1 cellular context compared by ENCODE assay signal in the genomic region with DNA sequence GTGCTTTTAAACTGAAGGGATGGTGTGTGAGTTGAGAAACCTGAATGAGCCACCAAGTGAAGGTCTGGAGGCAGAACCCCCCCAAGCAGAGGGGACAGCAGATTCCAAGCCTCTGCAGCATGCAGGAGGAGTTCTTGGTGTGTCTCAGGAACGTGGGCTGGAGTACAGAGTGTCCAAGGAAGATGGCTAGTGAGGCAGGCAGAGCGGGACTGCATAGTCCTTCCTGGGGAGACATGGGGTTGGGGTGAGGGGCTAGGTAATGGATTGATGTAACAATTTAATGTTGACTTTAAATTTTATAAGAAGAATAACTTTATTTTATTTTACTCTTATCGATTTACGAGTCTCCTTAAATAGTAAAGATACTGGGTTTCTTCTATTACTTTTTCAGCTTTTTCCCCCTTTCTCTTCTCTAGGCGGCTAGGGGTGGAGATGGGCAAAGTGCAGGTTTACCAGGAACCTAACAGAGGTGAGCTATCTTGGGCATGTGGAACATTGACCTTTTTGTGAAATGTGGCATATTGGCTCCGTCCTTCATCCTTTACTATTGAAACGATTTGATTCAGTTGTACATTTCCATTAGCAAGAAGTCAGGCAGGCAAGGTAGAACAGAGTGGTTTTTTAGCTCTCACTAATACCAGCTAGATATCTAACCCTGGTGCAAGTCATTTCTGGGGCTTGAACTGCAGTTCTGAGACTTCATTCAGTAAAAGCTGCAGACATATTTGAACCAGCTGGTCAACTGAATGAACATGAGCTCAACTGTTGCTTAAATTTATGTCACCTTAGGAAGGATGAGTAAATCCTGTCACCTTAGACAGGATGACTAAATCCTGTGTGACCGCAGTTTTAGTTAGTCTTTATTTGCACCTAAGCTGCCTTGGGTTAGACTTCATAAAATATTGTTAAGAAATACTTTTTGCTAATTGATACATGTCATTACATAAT.
A peak's percentile ranks its signal among the peaks of the same experiment; 100 is the strongest.
TF ChIP-seq lines count a peak whose summit lies in the region.

No MANE protein-coding gene starts in this region.

TF ChIP-seq in HepG2, 621 proteins besides CTCF, POLR2A, EP300 and RAD21 (continues in another document):
- TF ChIP-seq GATAD2A (CRISPR knock-in tag; IDR thresholded peaks at IDR 0.05) (peak; percentile 72), ZKSCAN8 (CRISPR knock-in tag; IDR thresholded peaks at IDR 0.05; ENCODE audit: borderline replicate concordance) (no peak), ZNF292 (CRISPR knock-in tag; IDR thresholded peaks at IDR 0.05; ENCODE audit: borderline replicate concordance, low read depth) (no peak), ZNF543 (CRISPR knock-in tag; IDR thresholded peaks at IDR 0.05) (no peak), ELF3 (CRISPR knock-in tag; IDR thresholded peaks at IDR 0.05) (peak; percentile 58; the same call in 1 of the 2 replicates), HDAC1 (CRISPR knock-in tag; IDR thresholded peaks at IDR 0.05) (peak; percentile 25; the same call in 1 of the 2 replicates), SAP130 (CRISPR knock-in tag; IDR thresholded peaks at IDR 0.05; ENCODE audit: low read depth) (peak; percentile 53; the same call in 1 of the 2 replicates), TSC22D2 (CRISPR knock-in tag; IDR thresholded peaks at IDR 0.05; ENCODE audit: borderline replicate concordance) (no peak), RXRA (CRISPR knock-in tag; IDR thresholded peaks at IDR 0.05) (peak; percentile 17; the same call in 1 of the 2 replicates), TARDBP (CRISPR knock-in tag; IDR thresholded peaks at IDR 0.05) (peak; percentile 55; the same call in 1 of the 2 replicates), GFI1 (CRISPR knock-in tag; IDR thresholded peaks at IDR 0.05; ENCODE audit: borderline replicate concordance) (peak; percentile 92), ZNF431 (CRISPR knock-in tag; IDR thresholded peaks at IDR 0.05; ENCODE audit: borderline replicate concordance, low read depth) (no peak), ZKSCAN1 (IDR thresholded peaks at IDR 0.05; ENCODE audit: low read length) (no peak), NR2F6 (IDR thresholded peaks at IDR 0.05) (peak; percentile 33; the same call in 1 of the 2 replicates), NR2F6 (CRISPR knock-in tag; IDR thresholded peaks at IDR 0.05) (peak; percentile 73; the same call in 1 of the 2 replicates), MTF2 (CRISPR knock-in tag; IDR thresholded peaks at IDR 0.05; ENCODE audit: borderline replicate concordance) (no peak), SIN3A (IDR thresholded peaks at IDR 0.05; ENCODE audit: borderline replicate concordance, low read depth, low read length) (no peak), HMG20B (CRISPR knock-in tag; conservative IDR thresholded peaks at IDR 0.05) (peak; percentile 58; the same call in 1 of the 2 replicates), DPF2 (CRISPR knock-in tag; IDR thresholded peaks at IDR 0.05; ENCODE audit: borderline replicate concordance, low read depth) (0 out of 2 replicates have a peak, but pooled peaks have one; percentile 28), HMG20A (CRISPR knock-in tag; IDR thresholded peaks at IDR 0.05; ENCODE audit: borderline replicate concordance) (peak; percentile 54; the same call in 1 of the 2 replicates), TRIM24 (CRISPR knock-in tag; IDR thresholded peaks at IDR 0.05) (no peak), DMAP1 (CRISPR knock-in tag; IDR thresholded peaks at IDR 0.05) (peak; percentile 71; the same call in 1 of the 2 replicates), NFIC (IDR thresholded peaks at IDR 0.05; ENCODE audit: low read length) (0 out of 2 replicates have a peak, but pooled peaks have one; percentile 44), TBX2 (CRISPR knock-in tag; IDR thresholded peaks at IDR 0.05; ENCODE audit: borderline replicate concordance) (peak; percentile 46; the same call in 1 of the 2 replicates), PHF21A (CRISPR knock-in tag; IDR thresholded peaks at IDR 0.05) (0 out of 2 replicates have a peak, but pooled peaks have one; percentile 30), CBX5 (CRISPR knock-in tag; IDR thresholded peaks at IDR 0.05; ENCODE audit: borderline replicate concordance) (no peak), RARA (CRISPR knock-in tag; IDR thresholded peaks at IDR 0.05) (peak; percentile 59), ZNF343 (CRISPR knock-in tag; IDR thresholded peaks at IDR 0.05) (no peak), ASH2L (IDR thresholded peaks at IDR 0.05; ENCODE audit: insufficient read length, low read depth, low read length) (peak; percentile 33), ATF1 (CRISPR knock-in tag; IDR thresholded peaks at IDR 0.05) (peak; percentile 30; the same call in 1 of the 2 replicates), CEBPG (CRISPR knock-in tag; IDR thresholded peaks at IDR 0.05) (peak; percentile 14; the same call in 1 of the 2 replicates), ZNF614 (CRISPR knock-in tag; IDR thresholded peaks at IDR 0.05; ENCODE audit: borderline replicate concordance) (no peak), TEAD3 (CRISPR knock-in tag; optimal IDR thresholded peaks at IDR 0.05; ENCODE audit: borderline replicate concordance) (peak; percentile 69)
- TF ChIP-seq, protein P1, sequence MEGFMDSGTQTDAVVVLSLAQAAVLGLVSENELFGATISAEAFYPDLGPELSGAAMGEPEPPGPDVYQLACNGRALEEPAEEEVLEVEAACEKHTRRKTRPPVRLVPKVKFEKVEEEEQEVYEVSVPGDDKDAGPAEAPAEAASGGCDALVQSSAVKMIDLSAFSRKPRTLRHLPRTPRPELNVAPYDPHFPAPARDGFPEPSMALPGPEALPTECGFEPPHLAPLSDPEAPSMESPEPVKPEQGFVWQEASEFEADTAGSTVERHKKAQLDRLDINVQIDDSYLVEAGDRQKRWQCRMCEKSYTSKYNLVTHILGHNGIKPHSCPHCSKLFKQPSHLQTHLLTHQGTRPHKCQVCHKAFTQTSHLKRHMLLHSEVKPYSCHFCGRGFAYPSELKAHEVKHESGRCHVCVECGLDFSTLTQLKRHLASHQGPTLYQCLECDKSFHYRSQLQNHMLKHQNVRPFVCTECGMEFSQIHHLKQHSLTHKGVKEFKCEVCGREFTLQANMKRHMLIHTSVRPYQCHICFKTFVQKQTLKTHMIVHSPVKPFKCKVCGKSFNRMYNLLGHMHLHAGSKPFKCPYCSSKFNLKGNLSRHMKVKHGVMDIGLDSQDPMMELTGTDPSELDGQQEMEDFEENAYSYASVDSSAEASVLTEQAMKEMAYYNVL (CRISPR knock-in tag; IDR thresholded peaks at IDR 0.05; ENCODE audit: borderline replicate concordance), result peak; percentile 87
- TF ChIP-seq, protein P2, sequence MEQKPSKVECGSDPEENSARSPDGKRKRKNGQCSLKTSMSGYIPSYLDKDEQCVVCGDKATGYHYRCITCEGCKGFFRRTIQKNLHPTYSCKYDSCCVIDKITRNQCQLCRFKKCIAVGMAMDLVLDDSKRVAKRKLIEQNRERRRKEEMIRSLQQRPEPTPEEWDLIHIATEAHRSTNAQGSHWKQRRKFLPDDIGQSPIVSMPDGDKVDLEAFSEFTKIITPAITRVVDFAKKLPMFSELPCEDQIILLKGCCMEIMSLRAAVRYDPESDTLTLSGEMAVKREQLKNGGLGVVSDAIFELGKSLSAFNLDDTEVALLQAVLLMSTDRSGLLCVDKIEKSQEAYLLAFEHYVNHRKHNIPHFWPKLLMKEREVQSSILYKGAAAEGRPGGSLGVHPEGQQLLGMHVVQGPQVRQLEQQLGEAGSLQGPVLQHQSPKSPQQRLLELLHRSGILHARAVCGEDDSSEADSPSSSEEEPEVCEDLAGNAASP (CRISPR knock-in tag; IDR thresholded peaks at IDR 0.05; ENCODE audit: borderline replicate concordance), result peak; percentile 23; the same call in 1 of the 2 replicates
- TF ChIP-seq, protein P3, sequence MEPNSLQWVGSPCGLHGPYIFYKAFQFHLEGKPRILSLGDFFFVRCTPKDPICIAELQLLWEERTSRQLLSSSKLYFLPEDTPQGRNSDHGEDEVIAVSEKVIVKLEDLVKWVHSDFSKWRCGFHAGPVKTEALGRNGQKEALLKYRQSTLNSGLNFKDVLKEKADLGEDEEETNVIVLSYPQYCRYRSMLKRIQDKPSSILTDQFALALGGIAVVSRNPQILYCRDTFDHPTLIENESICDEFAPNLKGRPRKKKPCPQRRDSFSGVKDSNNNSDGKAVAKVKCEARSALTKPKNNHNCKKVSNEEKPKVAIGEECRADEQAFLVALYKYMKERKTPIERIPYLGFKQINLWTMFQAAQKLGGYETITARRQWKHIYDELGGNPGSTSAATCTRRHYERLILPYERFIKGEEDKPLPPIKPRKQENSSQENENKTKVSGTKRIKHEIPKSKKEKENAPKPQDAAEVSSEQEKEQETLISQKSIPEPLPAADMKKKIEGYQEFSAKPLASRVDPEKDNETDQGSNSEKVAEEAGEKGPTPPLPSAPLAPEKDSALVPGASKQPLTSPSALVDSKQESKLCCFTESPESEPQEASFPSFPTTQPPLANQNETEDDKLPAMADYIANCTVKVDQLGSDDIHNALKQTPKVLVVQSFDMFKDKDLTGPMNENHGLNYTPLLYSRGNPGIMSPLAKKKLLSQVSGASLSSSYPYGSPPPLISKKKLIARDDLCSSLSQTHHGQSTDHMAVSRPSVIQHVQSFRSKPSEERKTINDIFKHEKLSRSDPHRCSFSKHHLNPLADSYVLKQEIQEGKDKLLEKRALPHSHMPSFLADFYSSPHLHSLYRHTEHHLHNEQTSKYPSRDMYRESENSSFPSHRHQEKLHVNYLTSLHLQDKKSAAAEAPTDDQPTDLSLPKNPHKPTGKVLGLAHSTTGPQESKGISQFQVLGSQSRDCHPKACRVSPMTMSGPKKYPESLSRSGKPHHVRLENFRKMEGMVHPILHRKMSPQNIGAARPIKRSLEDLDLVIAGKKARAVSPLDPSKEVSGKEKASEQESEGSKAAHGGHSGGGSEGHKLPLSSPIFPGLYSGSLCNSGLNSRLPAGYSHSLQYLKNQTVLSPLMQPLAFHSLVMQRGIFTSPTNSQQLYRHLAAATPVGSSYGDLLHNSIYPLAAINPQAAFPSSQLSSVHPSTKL (CRISPR knock-in tag; IDR thresholded peaks at IDR 0.05), result peak; percentile 49
- TF ChIP-seq, protein P4, sequence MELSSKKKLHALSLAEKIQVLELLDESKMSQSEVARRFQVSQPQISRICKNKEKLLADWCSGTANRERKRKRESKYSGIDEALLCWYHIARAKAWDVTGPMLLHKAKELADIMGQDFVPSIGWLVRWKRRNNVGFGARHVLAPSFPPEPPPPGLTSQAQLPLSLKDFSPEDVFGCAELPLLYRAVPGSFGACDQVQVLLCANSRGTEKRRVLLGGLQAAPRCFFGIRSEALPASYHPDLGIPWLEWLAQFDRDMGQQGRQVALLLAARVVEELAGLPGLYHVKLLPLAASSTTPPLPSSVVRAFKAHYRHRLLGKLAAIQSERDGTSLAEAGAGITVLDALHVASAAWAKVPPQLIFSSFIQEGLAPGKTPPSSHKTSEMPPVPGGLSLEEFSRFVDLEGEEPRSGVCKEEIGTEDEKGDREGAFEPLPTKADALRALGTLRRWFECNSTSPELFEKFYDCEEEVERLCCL (CRISPR knock-in tag; IDR thresholded peaks at IDR 0.05; ENCODE audit: borderline replicate concordance), result no peak
- TF ChIP-seq, protein P5, sequence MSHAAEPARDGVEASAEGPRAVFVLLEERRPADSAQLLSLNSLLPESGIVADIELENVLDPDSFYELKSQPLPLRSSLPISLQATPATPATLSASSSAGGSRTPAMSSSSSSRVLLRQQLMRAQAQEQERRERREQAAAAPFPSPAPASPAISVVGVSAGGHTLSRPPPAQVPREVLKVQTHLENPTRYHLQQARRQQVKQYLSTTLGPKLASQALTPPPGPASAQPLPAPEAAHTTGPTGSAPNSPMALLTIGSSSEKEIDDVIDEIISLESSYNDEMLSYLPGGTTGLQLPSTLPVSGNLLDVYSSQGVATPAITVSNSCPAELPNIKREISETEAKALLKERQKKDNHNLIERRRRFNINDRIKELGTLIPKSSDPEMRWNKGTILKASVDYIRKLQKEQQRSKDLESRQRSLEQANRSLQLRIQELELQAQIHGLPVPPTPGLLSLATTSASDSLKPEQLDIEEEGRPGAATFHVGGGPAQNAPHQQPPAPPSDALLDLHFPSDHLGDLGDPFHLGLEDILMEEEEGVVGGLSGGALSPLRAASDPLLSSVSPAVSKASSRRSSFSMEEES (CRISPR knock-in tag; IDR thresholded peaks at IDR 0.05), result no peak
- TF ChIP-seq, protein P6, sequence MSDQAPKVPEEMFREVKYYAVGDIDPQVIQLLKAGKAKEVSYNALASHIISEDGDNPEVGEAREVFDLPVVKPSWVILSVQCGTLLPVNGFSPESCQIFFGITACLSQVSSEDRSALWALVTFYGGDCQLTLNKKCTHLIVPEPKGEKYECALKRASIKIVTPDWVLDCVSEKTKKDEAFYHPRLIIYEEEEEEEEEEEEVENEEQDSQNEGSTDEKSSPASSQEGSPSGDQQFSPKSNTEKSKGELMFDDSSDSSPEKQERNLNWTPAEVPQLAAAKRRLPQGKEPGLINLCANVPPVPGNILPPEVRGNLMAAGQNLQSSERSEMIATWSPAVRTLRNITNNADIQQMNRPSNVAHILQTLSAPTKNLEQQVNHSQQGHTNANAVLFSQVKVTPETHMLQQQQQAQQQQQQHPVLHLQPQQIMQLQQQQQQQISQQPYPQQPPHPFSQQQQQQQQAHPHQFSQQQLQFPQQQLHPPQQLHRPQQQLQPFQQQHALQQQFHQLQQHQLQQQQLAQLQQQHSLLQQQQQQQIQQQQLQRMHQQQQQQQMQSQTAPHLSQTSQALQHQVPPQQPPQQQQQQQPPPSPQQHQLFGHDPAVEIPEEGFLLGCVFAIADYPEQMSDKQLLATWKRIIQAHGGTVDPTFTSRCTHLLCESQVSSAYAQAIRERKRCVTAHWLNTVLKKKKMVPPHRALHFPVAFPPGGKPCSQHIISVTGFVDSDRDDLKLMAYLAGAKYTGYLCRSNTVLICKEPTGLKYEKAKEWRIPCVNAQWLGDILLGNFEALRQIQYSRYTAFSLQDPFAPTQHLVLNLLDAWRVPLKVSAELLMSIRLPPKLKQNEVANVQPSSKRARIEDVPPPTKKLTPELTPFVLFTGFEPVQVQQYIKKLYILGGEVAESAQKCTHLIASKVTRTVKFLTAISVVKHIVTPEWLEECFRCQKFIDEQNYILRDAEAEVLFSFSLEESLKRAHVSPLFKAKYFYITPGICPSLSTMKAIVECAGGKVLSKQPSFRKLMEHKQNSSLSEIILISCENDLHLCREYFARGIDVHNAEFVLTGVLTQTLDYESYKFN (CRISPR knock-in tag; conservative IDR thresholded peaks at IDR 0.05), result peak; percentile 81
- TF ChIP-seq, protein P7, sequence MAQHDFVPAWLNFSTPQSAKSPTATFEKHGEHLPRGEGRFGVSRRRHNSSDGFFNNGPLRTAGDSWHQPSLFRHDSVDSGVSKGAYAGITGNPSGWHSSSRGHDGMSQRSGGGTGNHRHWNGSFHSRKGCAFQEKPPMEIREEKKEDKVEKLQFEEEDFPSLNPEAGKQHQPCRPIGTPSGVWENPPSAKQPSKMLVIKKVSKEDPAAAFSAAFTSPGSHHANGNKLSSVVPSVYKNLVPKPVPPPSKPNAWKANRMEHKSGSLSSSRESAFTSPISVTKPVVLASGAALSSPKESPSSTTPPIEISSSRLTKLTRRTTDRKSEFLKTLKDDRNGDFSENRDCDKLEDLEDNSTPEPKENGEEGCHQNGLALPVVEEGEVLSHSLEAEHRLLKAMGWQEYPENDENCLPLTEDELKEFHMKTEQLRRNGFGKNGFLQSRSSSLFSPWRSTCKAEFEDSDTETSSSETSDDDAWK (CRISPR knock-in tag; IDR thresholded peaks at IDR 0.05), result no peak
